1 cellular context compared by ENCODE assay signal in the genomic region with DNA sequence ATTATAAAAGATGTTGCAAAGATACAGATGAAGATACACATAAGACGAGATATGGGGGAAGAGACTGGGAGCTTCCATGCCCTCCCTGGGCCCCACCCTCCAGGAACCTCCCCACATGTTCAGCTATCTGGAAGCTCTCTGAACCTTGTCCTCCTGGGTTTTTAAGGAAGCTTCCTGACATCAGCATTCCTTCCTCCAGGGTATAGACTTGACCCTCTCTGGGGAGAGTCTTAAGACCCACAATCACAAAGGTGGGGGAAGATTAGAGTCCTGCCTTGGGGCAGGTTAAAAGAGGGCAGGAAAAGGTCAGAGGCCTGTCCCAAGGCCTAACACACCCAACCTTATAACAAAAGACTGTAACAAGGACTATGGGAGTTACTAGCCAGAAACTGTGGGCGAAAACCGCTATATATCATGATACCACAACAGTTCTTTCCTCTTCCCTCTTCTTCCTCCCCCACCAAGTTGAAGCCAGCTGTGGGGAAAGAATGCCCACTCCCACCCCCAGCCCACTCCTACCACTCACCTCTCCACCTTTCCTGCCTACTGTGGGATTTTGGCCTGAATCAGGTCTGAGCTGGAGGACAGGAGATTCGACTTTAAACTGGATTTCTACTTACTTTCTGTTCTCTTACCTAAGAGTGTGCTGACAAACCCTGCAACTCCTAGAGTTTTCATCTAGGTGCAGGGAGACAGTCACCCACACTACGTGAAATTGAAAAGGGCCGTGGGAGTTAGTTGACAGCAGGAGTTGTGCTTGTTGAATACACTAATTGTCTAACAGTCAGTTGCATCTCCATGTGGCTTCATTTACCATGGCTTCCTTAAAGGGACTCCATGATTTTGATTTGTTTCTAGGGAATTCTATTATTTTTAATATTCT.
TF ChIP-seq lines count a peak whose summit lies in the region.

No MANE protein-coding gene starts in this region.

TF ChIP-seq in GM23338, 12 proteins besides CTCF, POLR2A, EP300 and RAD21 (continued from another document):
- TF ChIP-seq, protein P1, sequence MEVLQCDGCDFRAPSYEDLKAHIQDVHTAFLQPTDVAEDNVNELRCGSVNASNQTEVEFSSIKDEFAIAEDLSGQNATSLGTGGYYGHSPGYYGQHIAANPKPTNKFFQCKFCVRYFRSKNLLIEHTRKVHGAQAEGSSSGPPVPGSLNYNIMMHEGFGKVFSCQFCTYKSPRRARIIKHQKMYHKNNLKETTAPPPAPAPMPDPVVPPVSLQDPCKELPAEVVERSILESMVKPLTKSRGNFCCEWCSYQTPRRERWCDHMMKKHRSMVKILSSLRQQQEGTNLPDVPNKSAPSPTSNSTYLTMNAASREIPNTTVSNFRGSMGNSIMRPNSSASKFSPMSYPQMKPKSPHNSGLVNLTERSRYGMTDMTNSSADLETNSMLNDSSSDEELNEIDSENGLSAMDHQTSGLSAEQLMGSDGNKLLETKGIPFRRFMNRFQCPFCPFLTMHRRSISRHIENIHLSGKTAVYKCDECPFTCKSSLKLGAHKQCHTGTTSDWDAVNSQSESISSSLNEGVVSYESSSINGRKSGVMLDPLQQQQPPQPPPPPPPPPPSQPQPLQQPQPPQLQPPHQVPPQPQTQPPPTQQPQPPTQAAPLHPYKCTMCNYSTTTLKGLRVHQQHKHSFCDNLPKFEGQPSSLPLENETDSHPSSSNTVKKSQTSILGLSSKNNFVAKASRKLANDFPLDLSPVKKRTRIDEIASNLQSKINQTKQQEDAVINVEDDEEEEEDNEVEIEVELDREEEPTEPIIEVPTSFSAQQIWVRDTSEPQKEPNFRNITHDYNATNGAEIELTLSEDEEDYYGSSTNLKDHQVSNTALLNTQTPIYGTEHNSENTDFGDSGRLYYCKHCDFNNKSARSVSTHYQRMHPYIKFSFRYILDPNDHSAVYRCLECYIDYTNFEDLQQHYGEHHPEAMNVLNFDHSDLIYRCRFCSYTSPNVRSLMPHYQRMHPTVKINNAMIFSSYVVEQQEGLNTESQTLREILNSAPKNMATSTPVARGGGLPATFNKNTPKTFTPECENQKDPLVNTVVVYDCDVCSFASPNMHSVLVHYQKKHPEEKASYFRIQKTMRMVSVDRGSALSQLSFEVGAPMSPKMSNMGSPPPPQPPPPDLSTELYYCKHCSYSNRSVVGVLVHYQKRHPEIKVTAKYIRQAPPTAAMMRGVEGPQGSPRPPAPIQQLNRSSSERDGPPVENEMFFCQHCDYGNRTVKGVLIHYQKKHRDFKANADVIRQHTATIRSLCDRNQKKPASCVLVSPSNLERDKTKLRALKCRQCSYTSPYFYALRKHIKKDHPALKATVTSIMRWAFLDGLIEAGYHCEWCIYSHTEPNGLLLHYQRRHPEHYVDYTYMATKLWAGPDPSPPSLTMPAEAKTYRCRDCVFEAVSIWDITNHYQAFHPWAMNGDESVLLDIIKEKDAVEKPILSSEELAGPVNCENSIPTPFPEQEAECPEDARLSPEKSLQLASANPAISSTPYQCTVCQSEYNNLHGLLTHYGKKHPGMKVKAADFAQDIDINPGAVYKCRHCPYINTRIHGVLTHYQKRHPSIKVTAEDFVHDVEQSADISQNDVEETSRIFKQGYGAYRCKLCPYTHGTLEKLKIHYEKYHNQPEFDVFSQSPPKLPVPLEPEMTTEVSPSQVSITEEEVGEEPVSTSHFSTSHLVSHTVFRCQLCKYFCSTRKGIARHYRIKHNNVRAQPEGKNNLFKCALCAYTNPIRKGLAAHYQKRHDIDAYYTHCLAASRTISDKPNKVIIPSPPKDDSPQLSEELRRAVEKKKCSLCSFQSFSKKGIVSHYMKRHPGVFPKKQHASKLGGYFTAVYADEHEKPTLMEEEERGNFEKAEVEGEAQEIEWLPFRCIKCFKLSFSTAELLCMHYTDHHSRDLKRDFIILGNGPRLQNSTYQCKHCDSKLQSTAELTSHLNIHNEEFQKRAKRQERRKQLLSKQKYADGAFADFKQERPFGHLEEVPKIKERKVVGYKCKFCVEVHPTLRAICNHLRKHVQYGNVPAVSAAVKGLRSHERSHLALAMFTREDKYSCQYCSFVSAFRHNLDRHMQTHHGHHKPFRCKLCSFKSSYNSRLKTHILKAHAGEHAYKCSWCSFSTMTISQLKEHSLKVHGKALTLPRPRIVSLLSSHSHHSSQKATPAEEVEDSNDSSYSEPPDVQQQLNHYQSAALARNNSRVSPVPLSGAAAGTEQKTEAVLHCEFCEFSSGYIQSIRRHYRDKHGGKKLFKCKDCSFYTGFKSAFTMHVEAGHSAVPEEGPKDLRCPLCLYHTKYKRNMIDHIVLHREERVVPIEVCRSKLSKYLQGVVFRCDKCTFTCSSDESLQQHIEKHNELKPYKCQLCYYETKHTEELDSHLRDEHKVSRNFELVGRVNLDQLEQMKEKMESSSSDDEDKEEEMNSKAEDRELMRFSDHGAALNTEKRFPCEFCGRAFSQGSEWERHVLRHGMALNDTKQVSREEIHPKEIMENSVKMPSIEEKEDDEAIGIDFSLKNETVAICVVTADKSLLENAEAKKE (CRISPR knock-in tag; IDR thresholded peaks at IDR 0.05) = no peak
- TF ChIP-seq NANOG (IDR thresholded peaks at IDR 0.05; ENCODE audit: borderline replicate concordance) = no peak
- no peak for TF ChIP-seq JUNB (IDR thresholded peaks at IDR 0.05; ENCODE audit: unreplicated experiment)
- TF ChIP-seq ZNF114 (CRISPR knock-in tag; IDR thresholded peaks at IDR 0.05) = no peak
- TF ChIP-seq ZNF331 (CRISPR knock-in tag; IDR thresholded peaks at IDR 0.05; ENCODE audit: low read depth) = no peak
- TF ChIP-seq EZH2 (IDR thresholded peaks at IDR 0.05; ENCODE audit: low read depth, unreplicated experiment) = no peak
- no peak for TF ChIP-seq EZH2phosphoT487 (IDR thresholded peaks at IDR 0.05; ENCODE audit: unreplicated experiment)
- TF ChIP-seq CREB1 (CRISPR knock-in tag; IDR thresholded peaks at IDR 0.05; ENCODE audit: low read depth) = no peak
